1 cellular context compared by ENCODE assay signal in the genomic region with DNA sequence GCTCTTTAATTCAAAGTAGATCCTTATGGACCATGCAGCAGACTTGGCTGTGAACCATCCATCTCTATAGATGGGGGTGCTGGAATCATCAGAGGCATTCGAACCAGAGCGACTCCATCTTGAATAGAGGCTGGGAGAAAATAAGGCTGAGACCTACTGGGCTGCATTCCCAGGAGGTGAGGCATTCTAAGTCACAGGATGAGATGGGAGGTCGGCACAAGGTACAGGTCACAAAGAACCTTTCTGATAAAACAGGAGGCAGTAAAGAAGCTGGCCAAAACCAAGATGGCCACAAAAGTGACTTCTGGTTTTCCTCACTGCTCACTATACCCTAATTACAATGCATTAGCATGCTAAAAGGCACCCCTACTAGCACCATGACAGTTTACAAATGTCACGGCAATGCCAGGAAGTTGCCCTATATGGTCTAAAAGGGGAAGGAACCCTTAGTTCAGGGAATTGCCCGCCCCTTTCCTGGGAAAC.
TF ChIP-seq lines count a peak whose summit lies in the region.

No MANE protein-coding gene starts in this region.

TF ChIP-seq in GM23338, 12 proteins besides CTCF, POLR2A, EP300 and RAD21 (continued from another document):
- TF ChIP-seq ZNF462 (CRISPR knock-in tag; IDR thresholded peaks at IDR 0.05): no peak
- no peak for TF ChIP-seq STAT1 (IDR thresholded peaks at IDR 0.05; ENCODE audit: unreplicated experiment)
- TF ChIP-seq JUNB (IDR thresholded peaks at IDR 0.05; ENCODE audit: unreplicated experiment): no peak
- TF ChIP-seq EZH2phosphoT487 (IDR thresholded peaks at IDR 0.05; ENCODE audit: unreplicated experiment): no peak
- TF ChIP-seq ZNF114 (CRISPR knock-in tag; IDR thresholded peaks at IDR 0.05): peak; percentile 62; the same call in 1 of the 2 replicates
- TF ChIP-seq, protein P1, sequence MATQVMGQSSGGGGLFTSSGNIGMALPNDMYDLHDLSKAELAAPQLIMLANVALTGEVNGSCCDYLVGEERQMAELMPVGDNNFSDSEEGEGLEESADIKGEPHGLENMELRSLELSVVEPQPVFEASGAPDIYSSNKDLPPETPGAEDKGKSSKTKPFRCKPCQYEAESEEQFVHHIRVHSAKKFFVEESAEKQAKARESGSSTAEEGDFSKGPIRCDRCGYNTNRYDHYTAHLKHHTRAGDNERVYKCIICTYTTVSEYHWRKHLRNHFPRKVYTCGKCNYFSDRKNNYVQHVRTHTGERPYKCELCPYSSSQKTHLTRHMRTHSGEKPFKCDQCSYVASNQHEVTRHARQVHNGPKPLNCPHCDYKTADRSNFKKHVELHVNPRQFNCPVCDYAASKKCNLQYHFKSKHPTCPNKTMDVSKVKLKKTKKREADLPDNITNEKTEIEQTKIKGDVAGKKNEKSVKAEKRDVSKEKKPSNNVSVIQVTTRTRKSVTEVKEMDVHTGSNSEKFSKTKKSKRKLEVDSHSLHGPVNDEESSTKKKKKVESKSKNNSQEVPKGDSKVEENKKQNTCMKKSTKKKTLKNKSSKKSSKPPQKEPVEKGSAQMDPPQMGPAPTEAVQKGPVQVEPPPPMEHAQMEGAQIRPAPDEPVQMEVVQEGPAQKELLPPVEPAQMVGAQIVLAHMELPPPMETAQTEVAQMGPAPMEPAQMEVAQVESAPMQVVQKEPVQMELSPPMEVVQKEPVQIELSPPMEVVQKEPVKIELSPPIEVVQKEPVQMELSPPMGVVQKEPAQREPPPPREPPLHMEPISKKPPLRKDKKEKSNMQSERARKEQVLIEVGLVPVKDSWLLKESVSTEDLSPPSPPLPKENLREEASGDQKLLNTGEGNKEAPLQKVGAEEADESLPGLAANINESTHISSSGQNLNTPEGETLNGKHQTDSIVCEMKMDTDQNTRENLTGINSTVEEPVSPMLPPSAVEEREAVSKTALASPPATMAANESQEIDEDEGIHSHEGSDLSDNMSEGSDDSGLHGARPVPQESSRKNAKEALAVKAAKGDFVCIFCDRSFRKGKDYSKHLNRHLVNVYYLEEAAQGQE (IDR thresholded peaks at IDR 0.05; ENCODE audit: unreplicated experiment): no peak
- peak; percentile 27; the same call in 1 of the 2 replicates for TF ChIP-seq CREB1 (CRISPR knock-in tag; IDR thresholded peaks at IDR 0.05; ENCODE audit: low read depth)
